1 cellular context compared by ENCODE assay signal in the genomic region with DNA sequence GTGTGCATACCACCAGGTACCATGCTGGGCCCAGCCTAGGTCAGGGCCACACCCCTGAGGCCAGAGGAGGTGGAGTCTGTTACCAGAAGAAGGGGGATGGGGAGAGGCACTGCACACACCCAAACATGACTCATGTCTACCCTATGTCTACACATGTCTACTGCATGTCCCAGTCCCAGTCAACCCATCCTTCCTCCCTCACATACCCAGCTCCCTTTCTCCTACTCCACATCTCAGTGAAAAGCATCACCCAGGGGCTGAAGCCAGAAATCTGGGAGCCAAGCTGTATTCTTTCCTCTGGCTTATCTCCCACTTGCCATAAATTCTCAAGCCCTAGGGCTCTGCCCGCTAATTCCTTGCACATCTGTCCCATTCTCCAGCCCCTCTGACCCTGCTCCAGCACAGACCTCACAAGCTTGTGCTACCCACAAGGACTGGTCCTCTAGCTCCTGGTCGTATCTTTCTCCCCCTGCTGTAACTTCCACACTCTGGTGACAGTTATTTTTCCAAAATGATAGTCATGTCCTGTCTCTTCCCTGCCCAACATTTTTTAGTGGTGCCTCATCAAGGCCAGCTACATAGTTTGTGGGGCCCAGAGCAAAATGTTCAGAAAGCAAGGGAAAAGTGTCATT.
TF ChIP-seq lines count a peak whose summit lies in the region.

No MANE protein-coding gene starts in this region.

TF ChIP-seq in HepG2, 621 proteins besides CTCF, POLR2A, EP300 and RAD21 (continued from another document):
- TF ChIP-seq ARID3A (IDR thresholded peaks at IDR 0.05; ENCODE audit: low read depth, low read length) = no peak
- TF ChIP-seq U2AF2 (IDR thresholded peaks at IDR 0.05; ENCODE audit: low read depth, low read length) = no peak
- TF ChIP-seq KMT2A (CRISPR knock-in tag; IDR thresholded peaks at IDR 0.05) = no peak
- no peak for TF ChIP-seq ZBTB34 (CRISPR knock-in tag; IDR thresholded peaks at IDR 0.05)
- no peak for TF ChIP-seq TCF7 (IDR thresholded peaks at IDR 0.05; ENCODE audit: low read depth)
- no peak for TF ChIP-seq ZEB1 (IDR thresholded peaks at IDR 0.05; ENCODE audit: insufficient replicate concordance, low read depth)
- no peak for TF ChIP-seq ZNF501 (CRISPR knock-in tag; IDR thresholded peaks at IDR 0.05)
